Comparison of ENCODE assay signal across 11 cellular contexts in the genomic region with DNA sequence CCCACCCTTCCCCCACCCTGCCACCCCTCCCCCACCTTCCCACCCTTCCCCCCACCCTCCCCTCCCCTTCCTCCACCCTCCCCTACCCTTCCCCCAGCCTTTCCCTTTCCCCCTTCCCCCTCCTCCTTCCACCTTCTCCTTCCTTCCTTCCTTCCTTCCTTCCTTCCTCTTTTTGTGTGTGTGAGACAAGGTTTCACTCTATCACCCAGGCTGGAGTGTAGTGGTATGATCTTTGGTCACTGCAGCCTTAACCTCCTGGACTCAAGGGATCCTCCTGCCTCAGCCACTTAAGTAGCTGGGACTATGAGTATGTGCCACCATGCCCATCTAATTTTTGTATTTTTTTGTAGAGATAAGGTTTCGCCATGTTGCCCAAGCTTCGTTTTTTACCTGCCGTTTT. TPM values are rescaled to one million over a fixed set of nuclear protein-coding genes. Genes with fewer than 3 reads are reported as not detected.
DNase-seq lines count a peak whose midpoint lies in the region; ATAC-seq and TF ChIP-seq lines count a peak whose summit lies in the region.
"Had no signal": no experiment of that assay in that cellular context is flagged by ENCODE, and none has a peak within 500 bp of the region (broad histone marks: within the 10 kb centered on the region; RNA-seq: fewer than 3 reads in every experiment).

No MANE protein-coding gene starts in this region.

- H3K4me1 Mint-ChIP-seq in WTC11 = peaks cover 62% of the 10 kb centered on the region
- H3K4me1 Mint-ChIP-seq in stimulated activated effector memory CD8-positive, alpha-beta T cell treated with anti-CD3 and anti-CD28 coated beads, Interleukin-12 subunit alpha, Interleukin-12 subunit beta, amount 100 ng/mL, for 72 hours = peaks cover 30% of the 10 kb centered on the region

- H3K9ac ChIP-seq in iPS-20b (ENCODE audit: low read depth, low read length) = peak overlapping the region; percentile 56; the same call in 1 of the 2 replicates

- ATAC-seq in WTC11 = no peak
- ATAC-seq in stimulated activated effector memory CD8-positive, alpha-beta T cell treated with anti-CD3 and anti-CD28 coated beads, Interleukin-12 subunit alpha, Interleukin-12 subunit beta, amount 100 ng/mL, for 72 hours = no peak
- ATAC-seq in GM18858 (IDR thresholded peaks at IDR 0.05; ENCODE audit: unreplicated experiment) = no peak
- ATAC-seq in GM21737 (IDR thresholded peaks at IDR 0.05; ENCODE audit: unreplicated experiment) = no peak

- no peak overlapping the region for H3K4me3 ChIP-seq in iPS-20b (ENCODE audit: low read length)

- peak overlapping the region; percentile 94 for H3K27ac ChIP-seq in iPS-20b (ENCODE audit: low read length)
- H3K27ac ChIP-seq: 22Rv1 had no signal

- CTCF ChIA-PET in WTC11 (lab: Charles Lee) = interaction anchor here (1.0 to 1.6 kb wide), 4 partner anchors 23 to 81 kb away, joined by 3 to 7 read pairs (median 4); no protein-coding TSS in a partner anchor

- peak overlapping the region; percentile 98 for H3K27ac Mint-ChIP-seq in WTC11
- H3K27ac Mint-ChIP-seq in stimulated activated effector memory CD8-positive, alpha-beta T cell treated with anti-CD3 and anti-CD28 coated beads, Interleukin-12 subunit alpha, Interleukin-12 subunit beta, amount 100 ng/mL, for 72 hours = peak overlapping the region; percentile 93

- DNase-seq in NOMO-1 treated with DMSO at 0.1 percent for 48 hours (lab: John Stamatoyannopoulos, UW; ENCODE audit: unreplicated experiment) = peak; percentile 49
- no peak for DNase-seq in NOMO-1 treated with dmso at 0.1 percent for 144 hours (lab: John Stamatoyannopoulos, UW; ENCODE audit: unreplicated experiment)
- no peak for DNase-seq in WTC11 (ENCODE audit: low spot score)
- DNase-seq in stimulated activated effector memory CD8-positive, alpha-beta T cell treated with anti-CD3 and anti-CD28 coated beads, Interleukin-12 subunit alpha, Interleukin-12 subunit beta, amount 100 ng/mL, for 72 hours (ENCODE audit: low spot score in 2 of 2) = no peak
- DNase-seq in T-helper 9 cell = no peak
- DNase-seq: NCI-H2107 had no signal

- peaks cover 4% of the 10 kb centered on the region for H3K36me3 ChIP-seq in iPS-20b (ENCODE audit: insufficient read depth, low read depth, low read length)

- H3K36me3 Mint-ChIP-seq in WTC11 = peaks cover 17% of the 10 kb centered on the region
- H3K36me3 Mint-ChIP-seq in stimulated activated effector memory CD8-positive, alpha-beta T cell treated with anti-CD3 and anti-CD28 coated beads, Interleukin-12 subunit alpha, Interleukin-12 subunit beta, amount 100 ng/mL, for 72 hours = peaks cover 87% of the 10 kb centered on the region

- no peak for TF ChIP-seq CTCF in WTC11 (IDR thresholded peaks at IDR 0.05)

- H3K9me3 ChIP-seq in iPS-20b (ENCODE audit: insufficient read depth, low read depth, low read length) = no peaks in the 10 kb centered on the region

- peaks cover 36% of the 10 kb centered on the region for H3K4me1 ChIP-seq in iPS-20b (ENCODE audit: insufficient read depth, low read length)

- no peaks in the 10 kb centered on the region for H3K27me3 ChIP-seq in iPS-20b (ENCODE audit: insufficient read depth, low read length)

- H3K9me3 Mint-ChIP-seq in WTC11 = peaks cover 6% of the 10 kb centered on the region
- H3K9me3 Mint-ChIP-seq in stimulated activated effector memory CD8-positive, alpha-beta T cell treated with anti-CD3 and anti-CD28 coated beads, Interleukin-12 subunit alpha, Interleukin-12 subunit beta, amount 100 ng/mL, for 72 hours = no peaks in the 10 kb centered on the region

- peak overlapping the region; percentile 14; the same call in 1 of the 2 replicates for H3K4me3 Mint-ChIP-seq in WTC11
- peak overlapping the region; percentile 1 for H3K4me3 Mint-ChIP-seq in stimulated activated effector memory CD8-positive, alpha-beta T cell treated with anti-CD3 and anti-CD28 coated beads, Interleukin-12 subunit alpha, Interleukin-12 subunit beta, amount 100 ng/mL, for 72 hours

- POLR2A ChIA-PET in WTC11 (lab: Charles Lee) = interaction anchor here (0.6 to 1.0 kb wide), 3 partner anchors 9 to 463 kb away, joined by 3 to 7 read pairs (median 5); no protein-coding TSS in a partner anchor

- H3K27me3 Mint-ChIP-seq in WTC11 (ENCODE audit: low read depth) = no peaks in the 10 kb centered on the region

TF ChIP-seq in WTC11, 78 proteins besides CTCF, POLR2A, EP300 and RAD21:
- TF ChIP-seq ZMAT4 (CRISPR knock-in tag; IDR thresholded peaks at IDR 0.05) (no peak), ETV6 (CRISPR knock-in tag; IDR thresholded peaks at IDR 0.05) (peak; percentile 72)

RNA-seq across cellular contexts. Expression of gene CYP17A1, which starts 35.2 kb away (rescaled TPM):
- 2.1 to 4.2 TPM (median 3.0 TPM) in 3 replicates for total RNA-seq in WTC11 (2021)
- total RNA-seq: frontal cortex had no signal

RNA-seq across cellular contexts. Expression of gene BORCS7, which starts 52.1 kb away (rescaled TPM):
- 2.8 to 3.9 TPM (median 3.3 TPM) in 3 replicates for total RNA-seq in WTC11 (2021)

RNA-seq across cellular contexts. Expression of gene WBP1L, which starts 58.2 kb away (rescaled TPM):
- total RNA-seq in WTC11 (2021) = 25.9 to 26.8 TPM (median 26.4 TPM) in 3 replicates
